1 cellular context compared by ENCODE assay signal in the genomic region with DNA sequence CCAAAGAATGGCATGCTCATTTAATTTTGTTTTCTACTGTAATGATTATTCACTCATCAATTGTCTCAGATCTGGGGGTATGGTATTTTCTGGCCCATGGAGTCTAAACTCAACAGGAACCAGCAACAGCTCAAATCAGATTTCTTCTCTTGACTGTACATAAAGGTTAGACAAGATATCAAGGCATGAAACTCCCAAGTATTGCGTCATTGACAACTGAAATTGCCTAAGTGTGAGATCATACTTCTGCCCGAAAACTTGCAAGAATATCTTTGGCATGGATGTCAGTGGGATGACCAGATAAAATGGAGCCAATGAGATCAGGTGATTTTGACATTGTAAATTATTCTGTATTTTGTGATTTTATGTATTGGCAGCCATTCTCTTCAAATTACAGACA.
TF ChIP-seq lines count a peak whose summit lies in the region.

No MANE protein-coding gene starts in this region.

TF ChIP-seq in SK-N-SH, 30 proteins besides CTCF, POLR2A, EP300 and RAD21 (continued from another document):
- no peak for TF ChIP-seq REST (IDR thresholded peaks at IDR 0.05; ENCODE audit: low read depth, low read length)
- no peak for TF ChIP-seq TAF1 (IDR thresholded peaks at IDR 0.05; ENCODE audit: borderline replicate concordance, low read depth, low read length)
